ENCODE assay signal across 1 cellular context in the genomic region with DNA sequence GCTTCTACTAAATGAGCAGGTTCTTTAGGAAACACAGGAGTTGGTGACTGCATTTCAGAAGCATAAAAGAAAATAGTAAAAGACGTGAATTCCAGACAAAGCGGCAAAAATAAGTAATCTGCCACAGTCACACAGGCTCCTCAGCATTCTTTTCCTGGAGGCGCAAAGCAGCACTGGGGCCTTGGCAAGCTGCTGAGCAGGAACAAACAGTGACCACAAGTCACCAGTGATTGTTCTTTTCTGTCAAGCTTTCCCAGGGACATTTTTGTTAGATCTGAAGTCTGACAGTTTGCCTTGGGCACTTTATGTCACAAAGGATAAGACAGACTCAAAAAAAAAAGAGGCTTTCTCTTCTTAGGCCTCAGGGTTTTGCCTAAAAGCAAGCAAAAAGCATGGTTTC.
TF ChIP-seq lines count a peak whose summit lies in the region.

No MANE protein-coding gene starts in this region.

TF ChIP-seq in GM23338, 12 proteins besides CTCF, POLR2A, EP300 and RAD21 (continued from another document):
- TF ChIP-seq EZH2phosphoT487 (IDR thresholded peaks at IDR 0.05; ENCODE audit: unreplicated experiment), result no peak
- no peak for TF ChIP-seq ZNF331 (CRISPR knock-in tag; IDR thresholded peaks at IDR 0.05; ENCODE audit: low read depth)
- TF ChIP-seq ZNF114 (CRISPR knock-in tag; IDR thresholded peaks at IDR 0.05), result no peak
- no peak for TF ChIP-seq EZH2 (IDR thresholded peaks at IDR 0.05; ENCODE audit: low read depth, unreplicated experiment)
- no peak for TF ChIP-seq ZNF462 (CRISPR knock-in tag; IDR thresholded peaks at IDR 0.05)
- TF ChIP-seq, protein P1, sequence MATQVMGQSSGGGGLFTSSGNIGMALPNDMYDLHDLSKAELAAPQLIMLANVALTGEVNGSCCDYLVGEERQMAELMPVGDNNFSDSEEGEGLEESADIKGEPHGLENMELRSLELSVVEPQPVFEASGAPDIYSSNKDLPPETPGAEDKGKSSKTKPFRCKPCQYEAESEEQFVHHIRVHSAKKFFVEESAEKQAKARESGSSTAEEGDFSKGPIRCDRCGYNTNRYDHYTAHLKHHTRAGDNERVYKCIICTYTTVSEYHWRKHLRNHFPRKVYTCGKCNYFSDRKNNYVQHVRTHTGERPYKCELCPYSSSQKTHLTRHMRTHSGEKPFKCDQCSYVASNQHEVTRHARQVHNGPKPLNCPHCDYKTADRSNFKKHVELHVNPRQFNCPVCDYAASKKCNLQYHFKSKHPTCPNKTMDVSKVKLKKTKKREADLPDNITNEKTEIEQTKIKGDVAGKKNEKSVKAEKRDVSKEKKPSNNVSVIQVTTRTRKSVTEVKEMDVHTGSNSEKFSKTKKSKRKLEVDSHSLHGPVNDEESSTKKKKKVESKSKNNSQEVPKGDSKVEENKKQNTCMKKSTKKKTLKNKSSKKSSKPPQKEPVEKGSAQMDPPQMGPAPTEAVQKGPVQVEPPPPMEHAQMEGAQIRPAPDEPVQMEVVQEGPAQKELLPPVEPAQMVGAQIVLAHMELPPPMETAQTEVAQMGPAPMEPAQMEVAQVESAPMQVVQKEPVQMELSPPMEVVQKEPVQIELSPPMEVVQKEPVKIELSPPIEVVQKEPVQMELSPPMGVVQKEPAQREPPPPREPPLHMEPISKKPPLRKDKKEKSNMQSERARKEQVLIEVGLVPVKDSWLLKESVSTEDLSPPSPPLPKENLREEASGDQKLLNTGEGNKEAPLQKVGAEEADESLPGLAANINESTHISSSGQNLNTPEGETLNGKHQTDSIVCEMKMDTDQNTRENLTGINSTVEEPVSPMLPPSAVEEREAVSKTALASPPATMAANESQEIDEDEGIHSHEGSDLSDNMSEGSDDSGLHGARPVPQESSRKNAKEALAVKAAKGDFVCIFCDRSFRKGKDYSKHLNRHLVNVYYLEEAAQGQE (IDR thresholded peaks at IDR 0.05; ENCODE audit: unreplicated experiment), result no peak
- TF ChIP-seq NANOG (IDR thresholded peaks at IDR 0.05; ENCODE audit: borderline replicate concordance), result no peak
